In the genomic region with DNA sequence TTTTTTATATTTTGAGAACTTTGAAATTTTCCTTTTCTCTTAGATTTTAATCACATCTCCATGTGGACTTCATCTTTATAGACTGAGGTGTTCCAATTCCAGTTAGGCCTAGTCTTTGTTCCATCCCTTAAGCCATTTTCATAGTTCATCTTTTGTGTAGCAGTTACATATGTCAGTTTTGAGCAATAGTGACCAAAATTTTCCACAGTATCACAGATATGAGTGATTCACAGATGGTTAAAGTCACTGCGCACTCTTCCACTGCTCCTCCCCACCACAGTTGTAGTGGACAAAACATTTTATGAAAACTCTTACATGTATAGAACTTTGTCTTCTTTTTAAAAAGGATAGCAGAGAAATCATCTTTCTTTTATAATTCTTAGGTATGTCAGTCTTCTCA, we compare ENCODE assay signal across 24 cellular contexts. TPM values are rescaled to one million over a fixed set of nuclear protein-coding genes. Genes with fewer than 3 reads are reported as not detected.
DNase-seq lines count a peak whose midpoint lies in the region; ATAC-seq and TF ChIP-seq lines count a peak whose summit lies in the region.
"Had no signal": no experiment of that assay in that cellular context is flagged by ENCODE, and none has a peak within 500 bp of the region (broad histone marks: within the 10 kb centered on the region; RNA-seq: fewer than 3 reads in every experiment).

No MANE protein-coding gene starts in this region.

- no peaks in the 10 kb centered on the region for H3K27me3 Mint-ChIP-seq in nephron (ENCODE audit: low read depth)

- peaks cover 34% of the 10 kb centered on the region for H3K36me3 Mint-ChIP-seq in nephron (ENCODE audit: low read depth)
- H3K36me3 Mint-ChIP-seq: IgD-negative memory B cell had no signal

- H3K9me2 ChIP-seq in GM23248 (ENCODE audit: insufficient read depth): no peaks in the 10 kb centered on the region

- H3K4me2 ChIP-seq in GM23248 (ENCODE audit: unreplicated experiment): no peak overlapping the region
- H3K4me2 ChIP-seq: BLaER1 treated with 17β-estradiol and CSF1 and Interleukin-3, amounts not matched to agents 10 nM and 100 nM; KMS-11 had no signal

- peak overlapping the region; percentile 38 to 47 (median 42) for H3K27ac Mint-ChIP-seq in nephron
- H3K27ac Mint-ChIP-seq: CD4-positive, alpha-beta T cell; HFFc6; IgD-negative memory B cell had no signal

- H3K9me3 ChIP-seq in GM23248 (ENCODE audit: low read depth): no peaks in the 10 kb centered on the region
- no peaks in the 10 kb centered on the region for H3K9me3 ChIP-seq in Panc1 (ENCODE audit: control insufficient read depth, insufficient read depth, low read depth, low read length)
- H3K9me3 ChIP-seq in skeletal muscle tissue (ENCODE audit: control insufficient read depth in 3 of 3, low read length in 3 of 3): no peaks in the 10 kb centered on the region
- H3K9me3 ChIP-seq: BLaER1 treated with 17β-estradiol and CSF1 and Interleukin-3, amounts not matched to agents 10 nM and 100 nM; HAP-1 had no signal

- CTCF ChIA-PET in Panc1 (lab: Charles Lee): no interaction called here

- H3K4me3 ChIP-seq in GM23248 (no peak overlapping the region), Panc1 (ENCODE audit: low read depth in 2 of 2, low read length in 2 of 2) (no peak overlapping the region), skeletal muscle tissue (ENCODE audit: low read length in 3 of 3) (no peak overlapping the region)
- H3K4me3 ChIP-seq: BLaER1 treated with 17β-estradiol and CSF1 and Interleukin-3, amounts not matched to agents 10 nM and 100 nM; HAP-1 had no signal

- peaks cover 33% of the 10 kb centered on the region for H3F3A ChIP-seq in GM23248 (ENCODE audit: insufficient read depth)

- no peak overlapping the region for H2AFZ ChIP-seq in GM23248

- H3K4me3 Mint-ChIP-seq in nephron: no peak overlapping the region
- H3K4me3 Mint-ChIP-seq: CD4-positive, alpha-beta T cell; HFFc6; IgD-negative memory B cell had no signal

- intact Hi-C loops in Panc1 (cut with micrococcal nuclease; ENCODE audit: unreplicated experiment): no loop called here

- BruUV-seq in Panc1 (replicated peaks; lab: Mats Ljungman, UMichigan): no TSS peak

- H3K27ac ChIP-seq in GM23248 (0 out of 2 replicates have a peak overlapping the region, but pooled peaks have one; percentile 1), Panc1 (ENCODE audit: low read length) (peak overlapping the region; percentile 31; the same call in 1 of the 2 replicates), skeletal muscle tissue (ENCODE audit: low read depth, low read length) (peak overlapping the region; percentile 70)
- H3K27ac ChIP-seq: BLaER1 treated with 17β-estradiol and CSF1 and Interleukin-3, amounts not matched to agents 10 nM and 100 nM; KMS-11; RWPE1 had no signal

- DNase-seq in GM23248: peak; percentile 38
- DNase-seq in Panc1 (ENCODE audit: low read depth, low spot score): no peak
- no peak for DNase-seq in OCI-M2 (lab: John Stamatoyannopoulos, UW; ENCODE audit: unreplicated experiment)
- DNase-seq in NCI-H774 (lab: John Stamatoyannopoulos, UW): no peak
- no peak for DNase-seq in NCI-H510A (lab: John Stamatoyannopoulos, UW)
- DNase-seq in NCI-H128 (lab: John Stamatoyannopoulos, UW; ENCODE audit: unreplicated experiment): no peak
- DNase-seq: CD4-positive, alpha-beta T cell; GOT3; HFFc6; NCI-H1048; NCI-H1417 treated with DMSO at 0.1 percent for 48 hours; NCI-H187 treated with DMSO at 0.1 percent for 48 hours; NCI-H2171 treated with DMSO at 0.1 percent for 48 hours; NCI-H345; NCI-H524; NCI-H748 treated with DMSO at 0.1 percent for 48 hours; SHP77 had no signal

- no peaks in the 10 kb centered on the region for H3K27me3 ChIP-seq in GM23248 (replicated peaks; ENCODE audit: insufficient read depth)
- H3K27me3 ChIP-seq in Panc1 (ENCODE audit: control insufficient read depth, insufficient read depth, low read length): no peaks in the 10 kb centered on the region
- no peaks in the 10 kb centered on the region for H3K27me3 ChIP-seq in skeletal muscle tissue (ENCODE audit: control insufficient read depth in 3 of 3, insufficient read depth in 3 of 3, low read length in 3 of 3)
- H3K27me3 ChIP-seq: BLaER1 treated with 17β-estradiol and CSF1 and Interleukin-3, amounts not matched to agents 10 nM and 100 nM had no signal

- in situ Hi-C loops in GM23248 (cut with MboI): no loop called here
- in situ Hi-C loops in Panc1 (cut with HindIII; ENCODE audit: low pct_unique_long_range_greater_than_20kb, low sequenced_read_pairs): no loop called here

- peaks cover 7% of the 10 kb centered on the region; the same call in 1 of the 2 replicates for H4K20me1 ChIP-seq in GM23248 (ENCODE audit: insufficient read depth)
- H4K20me1 ChIP-seq: BLaER1 treated with 17β-estradiol and CSF1 and Interleukin-3, amounts not matched to agents 10 nM and 100 nM had no signal

- H3K9ac ChIP-seq in GM23248: no peak overlapping the region
- no peak overlapping the region for H3K9ac ChIP-seq in skeletal muscle tissue (ENCODE audit: low read depth in 1 of 3, low read length in 3 of 3)
- H3K9ac ChIP-seq: BLaER1 treated with 17β-estradiol and CSF1 and Interleukin-3, amounts not matched to agents 10 nM and 100 nM; KMS-11 had no signal

- WGBS in GM23248 (ENCODE audit: low coverage in 1 of 2, low lambda C conversion rate in 2 of 2, missing lambda C conversion rate in 2 of 2), 2 experiments: 100% methylated on average over 1 of the region's 1 CpG

- H3K9me3 Mint-ChIP-seq in nephron: no peaks in the 10 kb centered on the region
- H3K9me3 Mint-ChIP-seq: CD4-positive, alpha-beta T cell; HFFc6; IgD-negative memory B cell had no signal

- TF ChIP-seq CTCF in Panc1 (IDR thresholded peaks at IDR 0.05) (no peak), nephron (IDR thresholded peaks at IDR 0.05; ENCODE audit: unreplicated experiment in 3 of 3) (no peak)

- POLR2A ChIA-PET in Panc1 (lab: Charles Lee): no interaction called here

- no peak for ATAC-seq in Panc1

- H3K36me3 ChIP-seq in GM23248 (ENCODE audit: low read depth) (no peaks in the 10 kb centered on the region), Panc1 (ENCODE audit: control insufficient read depth, insufficient read depth, low read length) (no peaks in the 10 kb centered on the region), skeletal muscle tissue (ENCODE audit: control insufficient read depth in 3 of 3, insufficient read depth in 3 of 3, low read length in 3 of 3) (no peaks in the 10 kb centered on the region)
- H3K36me3 ChIP-seq: BLaER1 treated with 17β-estradiol and CSF1 and Interleukin-3, amounts not matched to agents 10 nM and 100 nM; HAP-1 had no signal

- peaks cover 42% of the 10 kb centered on the region for H3K4me1 ChIP-seq in GM23248 (ENCODE audit: insufficient read depth)
- H3K4me1 ChIP-seq in Panc1 (ENCODE audit: control insufficient read depth, insufficient read depth, low read length): peaks cover 66% of the 10 kb centered on the region
- peaks cover 16 to 48% (median 18%) of the 10 kb centered on the region in 3 donors for H3K4me1 ChIP-seq in skeletal muscle tissue (ENCODE audit: control insufficient read depth in 3 of 3, insufficient read depth in 3 of 3, low read length in 3 of 3)

- H3K79me2 ChIP-seq in GM23248 (ENCODE audit: insufficient read depth): peaks cover 100% of the 10 kb centered on the region

- H3K4me1 Mint-ChIP-seq in nephron: peaks cover 73% of the 10 kb centered on the region
- H3K4me1 Mint-ChIP-seq: IgD-negative memory B cell had no signal

RNA-seq across cellular contexts. Expression of a gene that starts 42.8 kb away (rescaled TPM):
- 118 and 136 TPM in 2 replicates for total RNA-seq in GM23248 (2014; rRNA removed; shearing (Covaris generic))
- polyA plus RNA-seq in GM23248 (2016; fragmentation: Nextera tagmentation; extraction: Ambion mirVana): 11.0 and 11.9 TPM in 2 replicates
- 158 TPM for total RNA-seq in Panc1 (2021; ENCODE audit: unreplicated experiment)
- 103 TPM for polyA plus RNA-seq in Panc1 (2012; ENCODE audit: insufficient read length)
- 49.6 TPM for total RNA-seq in skeletal muscle tissue
- polyA plus RNA-seq: IgD-negative memory B cell had no signal

Comparison
In these comparisons a context has a peak if more than half of its experiments do, and no peak if none do; other contexts are left out.
1. H3K27ac ChIP-seq: peak in every context shown above with its lines; median percentile 70 in skeletal muscle tissue; 31 in Panc1; 1 in GM23248.